Comparison of ENCODE assay signal across 31 cellular contexts in the genomic region with DNA sequence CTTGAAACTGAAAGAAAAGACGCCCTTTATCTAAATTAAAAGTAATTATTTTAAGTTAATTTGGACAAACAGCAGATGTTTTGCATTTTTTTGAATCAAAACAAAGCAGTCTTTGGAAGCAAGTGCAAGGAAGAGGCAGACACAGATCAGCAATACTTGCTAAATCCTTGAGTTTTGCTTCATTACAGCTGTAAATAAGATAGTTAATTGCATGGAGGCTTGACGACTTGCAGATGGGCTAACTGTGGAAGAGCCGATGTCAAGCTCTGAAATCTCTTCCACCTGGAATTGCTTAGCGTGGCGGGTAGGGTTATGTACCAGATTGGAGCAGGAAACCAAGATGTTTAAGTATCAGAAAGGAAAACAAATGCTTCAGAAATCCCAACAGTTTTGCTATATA.
"Had no signal": no experiment of that assay in that cellular context is flagged by ENCODE, and none has a peak within 500 bp of the region (broad histone marks: within the 10 kb centered on the region; RNA-seq: fewer than 3 reads in every experiment).

No MANE protein-coding gene starts in this region.

- H3K4me3 Mint-ChIP-seq: activated T-helper 1 cell treated with anti-CD3 and anti-CD28 coated beads, Interleukin-12 subunit alpha, Interleukin-12 subunit beta, Interleukin-2, Interleukin-4 antibody, amounts not matched to agents 30 ng/mL and 10 ng/mL and 1 ng/mL, durations not matched to agents 14 hours and 24 hours and 36 hours; central memory CD8-positive, alpha-beta T cell; natural killer cell treated with Interleukin-12 subunit alpha and Interleukin-12 subunit beta and Interleukin-15 and Interleukin-18, amount 100 ng/mL, for 72 hours; T-helper 2 cell treated with Interferon-gamma antibody and Interleukin-4, amounts not matched to agents 5 μg/mL and 100 μg/mL, for 36 hours had no signal

- H3K4me3 ChIP-seq: heart left ventricle, left lung, lower lobe of right lung, right lobe of liver, skin epidermis, upper lobe of left lung, vagina had no signal

- H3K27ac ChIP-seq: heart left ventricle, left lung, lower lobe of right lung, neutrophil, right lobe of liver, skin epidermis, upper lobe of left lung, vagina, WERI-Rb-1 had no signal

- DNase-seq: activated CD4-positive, alpha-beta T cell treated with anti-CD3 and anti-CD28 coated beads for 48 hours; activated CD4-positive, alpha-beta T cell treated with anti-CD3 and anti-CD28 coated beads, Interleukin-2, amount 50 U/mL, for 48 hours; activated CD8-positive, alpha-beta memory T cell treated with anti-CD3 and anti-CD28 coated beads for 24 hours; activated CD8-positive, alpha-beta memory T cell treated with anti-CD3 and anti-CD28 coated beads, Interleukin-2, amount 50 U/mL, for 4 hours; activated gamma-delta T cell treated with Interleukin-2 at 50 U/mL for 16 hours; activated T-cell treated with anti-CD3 and anti-CD28 coated beads, Interleukin-2, amount 50 U/mL, for 1 hour; dermis blood vessel endothelial cell; effector CD4-positive, alpha-beta T cell; heart left ventricle; hypothalamus; kidney glomerular epithelial cell; left lung; lower lobe of right lung; mesenchymal stem cell; right lobe of liver; stimulated activated CD4-positive, alpha-beta T cell treated with anti-CD3 and anti-CD28 coated beads, Interleukin-12 subunit alpha, Interleukin-12 subunit beta, amount 100 ng/mL, for 4 hours; stimulated activated CD4-positive, alpha-beta T cell treated with anti-CD3 and anti-CD28 coated beads, Interleukin-4, amount 100 ng/mL, for 1 hour; stimulated activated naive CD8-positive, alpha-beta T cell treated with anti-CD3 and anti-CD28 coated beads, Interleukin-15, Interleukin-2, amounts not matched to agents 100 U/mL and 50 U/mL, for 24 hours; T-helper 1 cell; upper lobe of left lung; WERI-Rb-1 had no signal

- H3K27ac Mint-ChIP-seq: activated naive CD4-positive, alpha-beta T cell treated with anti-CD3 and anti-CD28 coated beads, Interleukin-2, amount 50 U/mL, for 72 hours; activated T-helper 1 cell treated with anti-CD3 and anti-CD28 coated beads, Interleukin-12 subunit alpha, Interleukin-12 subunit beta, Interleukin-2, Interleukin-4 antibody, amounts not matched to agents 30 ng/mL and 10 ng/mL and 1 ng/mL, durations not matched to agents 14 hours and 24 hours and 36 hours; natural killer cell treated with Interleukin-12 subunit alpha and Interleukin-12 subunit beta and Interleukin-15 and Interleukin-18, amount 100 ng/mL, for 72 hours; progenitor cell of endocrine pancreas; T-helper 2 cell treated with Interferon-gamma antibody and Interleukin-4, amounts not matched to agents 5 μg/mL and 100 μg/mL, for 36 hours had no signal

- H3K36me3 Mint-ChIP-seq: activated naive CD4-positive, alpha-beta T cell treated with anti-CD3 and anti-CD28 coated beads, Interleukin-2, amount 50 U/mL, for 72 hours; natural killer cell treated with Interleukin-12 subunit alpha and Interleukin-12 subunit beta and Interleukin-15 and Interleukin-18, amount 100 ng/mL, for 72 hours had no signal

- H3K36me3 ChIP-seq: left lung, lower lobe of right lung, neutrophil, right lobe of liver, upper lobe of left lung, vagina, WERI-Rb-1 had no signal

- H3K9me3 Mint-ChIP-seq: activated naive CD4-positive, alpha-beta T cell treated with anti-CD3 and anti-CD28 coated beads, Interleukin-2, amount 50 U/mL, for 72 hours; activated T-helper 1 cell treated with anti-CD3 and anti-CD28 coated beads, Interleukin-12 subunit alpha, Interleukin-12 subunit beta, Interleukin-2, Interleukin-4 antibody, amounts not matched to agents 30 ng/mL and 10 ng/mL and 1 ng/mL, durations not matched to agents 14 hours and 24 hours and 36 hours; central memory CD8-positive, alpha-beta T cell; natural killer cell treated with Interleukin-12 subunit alpha and Interleukin-12 subunit beta and Interleukin-15 and Interleukin-18, amount 100 ng/mL, for 72 hours; T-helper 2 cell treated with Interferon-gamma antibody and Interleukin-4, amounts not matched to agents 5 μg/mL and 100 μg/mL, for 36 hours had no signal

- H3K27me3 Mint-ChIP-seq: central memory CD8-positive, alpha-beta T cell; natural killer cell treated with Interleukin-12 subunit alpha and Interleukin-12 subunit beta and Interleukin-15 and Interleukin-18, amount 100 ng/mL, for 72 hours; progenitor cell of endocrine pancreas had no signal

- H3K4me1 Mint-ChIP-seq: central memory CD8-positive, alpha-beta T cell had no signal

- H3K27me3 ChIP-seq: left lung, neutrophil, right lobe of liver, upper lobe of left lung, vagina had no signal

- H3K9me3 ChIP-seq: heart left ventricle, left lung, lower lobe of right lung, neutrophil, right lobe of liver, upper lobe of left lung, vagina had no signal

- ATAC-seq: activated CD4-positive, CD25-positive, alpha-beta regulatory T cell treated with anti-CD3 and anti-CD28 coated beads, Interleukin-2, amount 50 U/mL, for 24 hours; activated naive CD4-positive, alpha-beta T cell treated with anti-CD3 and anti-CD28 coated beads, Interleukin-2, amount 50 U/mL, for 72 hours; heart left ventricle; left lung; lower lobe of right lung; natural killer cell treated with Interleukin-12 subunit alpha and Interleukin-12 subunit beta and Interleukin-15 and Interleukin-18, amount 100 ng/mL, for 72 hours; right lobe of liver; stimulated activated naive CD8-positive, alpha-beta T cell treated with anti-CD3 and anti-CD28 coated beads, Interleukin-15, Interleukin-2, amounts not matched to agents 100 U/mL and 50 U/mL, for 24 hours had no signal

- H3K4me1 ChIP-seq: heart left ventricle, left lung, lower lobe of right lung, right lobe of liver, upper lobe of left lung, vagina had no signal
